ENCODE assay signal across 9 cellular contexts in genomic region chr16:53346-54236, GRCh38. TPM values are rescaled to one million over a fixed set of nuclear protein-coding genes. Genes with fewer than 3 reads are reported as not detected.
A peak's percentile ranks its signal among the peaks of the same experiment; 100 is the strongest.
DNase-seq lines count a peak whose midpoint lies in the region; ATAC-seq, FAIRE-seq and TF ChIP-seq lines count a peak whose summit lies in the region.
"Had no signal": no experiment of that assay in that cellular context is flagged by ENCODE, and none has a peak within 500 bp of the region (broad histone marks: within the 10 kb centered on the region; RNA-seq: fewer than 3 reads in every experiment).

Gene POLR3K, minus strand, starts transcription at chr16:53608. Its CDS starts 22 bp downstream, at chr16:53586.
Gene SNRNP25, plus strand, starts transcription at chr16:53828. Its CDS starts 189 bp downstream, at chr16:54017.

- H3K79me2 ChIP-seq in keratinocyte (ENCODE audit: control insufficient read depth, insufficient read depth, low read length), result peaks cover 32% of the 10 kb centered on the region

- FAIRE-seq in keratinocyte (lab: Jason Lieb, UNC), result peak; percentile 29
- FAIRE-seq: TTC549 had no signal

- DNase-seq in AG09319 (ENCODE audit: extremely low read depth, low read depth), result peak; percentile 96
- DNase-seq in NCI-H345 treated with DMSO at 0.1 percent for 48 hours (lab: John Stamatoyannopoulos, UW; ENCODE audit: unreplicated experiment), result peak; percentile 93
- peak; percentile 95 to 98 (median 97) for DNase-seq in activated CD4-positive, CD25-positive, alpha-beta regulatory T cell (lab: John Stamatoyannopoulos, UW)
- DNase-seq in central memory CD4-positive, alpha-beta T cell, result peak; percentile 96
- DNase-seq in keratinocyte (ENCODE audit: low read depth, low spot score), result peak; percentile 87
- peak; percentile 87 to 99 (median 98) for DNase-seq in stimulated activated CD4-positive, alpha-beta T cell treated with anti-CD3 and anti-CD28 coated beads, Interleukin-12 subunit alpha, Interleukin-12 subunit beta, amount 100 ng/mL, for 48 hours (ENCODE audit: low read depth in 2 of 3, low spot score in 1 of 3)

- dilution Hi-C loops in keratinocyte (cut with MboI; ENCODE audit: extremely low pct_ligation_motif_present, low sequenced_read_pairs), result no loop called here

- H3K9me3 ChIP-seq in keratinocyte (ENCODE audit: control insufficient read depth, low read depth, low read length), result no peaks in the 10 kb centered on the region

- H3K4me1 ChIP-seq in keratinocyte (ENCODE audit: control insufficient read depth, extremely low read depth, insufficient read depth, low read length), result peaks cover 7% of the 10 kb centered on the region

- H2AFZ ChIP-seq in keratinocyte (ENCODE audit: control insufficient read depth, low read length), result peak within 1 kb of the TSS; percentile 95

- H3K4me3 ChIP-seq in keratinocyte (ENCODE audit: control insufficient read depth in 2 of 3, extremely low read depth in 1 of 3, insufficient read depth in 2 of 3, low read depth in 1 of 3, low read length in 3 of 3), result peak within 1 kb of the TSS; percentile 87 to 91 (median 91)

- TF ChIP-seq CTCF in AG09319 (IDR thresholded peaks at IDR 0.05; ENCODE audit: low read depth, low read length) (no peak), keratinocyte (optimal IDR thresholded peaks at IDR 0.05 in 1 of 3, IDR thresholded peaks at IDR 0.05 in 1 of 3, conservative IDR thresholded peaks at IDR 0.05 in 1 of 3; ENCODE audit: extremely low read depth in 1 of 3, insufficient read depth in 2 of 3, low read length in 3 of 3) (no peak)

- no peaks in the 10 kb centered on the region for H3K27me3 ChIP-seq in keratinocyte (ENCODE audit: control insufficient read depth, extremely low read depth, insufficient read depth, low read length)

- peak within 1 kb of the TSS; percentile 56 for H3K27ac ChIP-seq in keratinocyte (ENCODE audit: control insufficient read depth, insufficient read depth, low read length)

- peaks cover 19 to 30% of the 10 kb centered on the region in 2 experiments for H3K36me3 ChIP-seq in keratinocyte (ENCODE audit: control insufficient read depth in 2 of 2, extremely low read depth in 1 of 2, insufficient read depth in 2 of 2, low read length in 2 of 2)

- H4K20me1 ChIP-seq in keratinocyte (ENCODE audit: control insufficient read depth, extremely low read depth, insufficient read depth, low read length), result no peaks in the 10 kb centered on the region

- H3K4me2 ChIP-seq in keratinocyte (ENCODE audit: control insufficient read depth, extremely low read depth, insufficient read depth, low read depth, low read length), result peak within 1 kb of the TSS; percentile 85

- ATAC-seq in GM19025 (IDR thresholded peaks at IDR 0.05; ENCODE audit: low read depth, unreplicated experiment) (peak; percentile 91), HG03280 (IDR thresholded peaks at IDR 0.05; ENCODE audit: unreplicated experiment) (peak; percentile 96)

- H3K9ac ChIP-seq in keratinocyte (ENCODE audit: control insufficient read depth, extremely low read depth, insufficient read depth, low read length), result peak within 1 kb of the TSS; percentile 77

- H3K9me1 ChIP-seq in keratinocyte (ENCODE audit: control insufficient read depth, extremely low read depth, insufficient read depth, low read length), result no peaks in the 10 kb centered on the region

RNA-seq across cellular contexts. Expression of gene POLR3K, which starts in this region (rescaled TPM):
- polyA plus RNA-seq in keratinocyte, result 16.3 to 28.8 TPM (median 23.2 TPM) in 3 replicates
- 1.5 TPM for polyA plus RNA-seq in keratinocyte (2011; ENCODE audit: low read depth)
- 22.7 and 27.7 TPM in 2 replicates for polyA plus RNA-seq in keratinocyte (2011; cell fraction: cytosol; rRNA removed)
- polyA plus RNA-seq in keratinocyte (2011; cell fraction: nucleus; rRNA removed), result 11.8 and 12.9 TPM in 2 replicates
- polyA plus RNA-seq in keratinocyte (2012; ENCODE audit: low replicate concordance), result 12.7 and 19.5 TPM in 2 replicates
- polyA minus RNA-seq in keratinocyte, result 5.7 to 15.2 TPM (median 13.7 TPM) in 3 replicates
- polyA minus RNA-seq in keratinocyte (2011; cell fraction: cytosol; rRNA and poly(A)+ RNA removed), result 13.8 TPM
- polyA minus RNA-seq in keratinocyte (2011; cell fraction: nucleus; rRNA and poly(A)+ RNA removed), result 2.0 and 4.1 TPM in 2 replicates

RNA-seq across cellular contexts. Expression of gene SNRNP25, which starts in this region (rescaled TPM):
- polyA plus RNA-seq in keratinocyte, result 29.2 to 45.9 TPM (median 44.7 TPM) in 3 replicates
- polyA plus RNA-seq in keratinocyte (2011; ENCODE audit: low read depth), result 12.3 TPM
- polyA plus RNA-seq in keratinocyte (2011; cell fraction: cytosol; rRNA removed), result 29.2 and 35.0 TPM in 2 replicates
- polyA plus RNA-seq in keratinocyte (2011; cell fraction: nucleus; rRNA removed), result 15.3 and 15.7 TPM in 2 replicates
- polyA plus RNA-seq in keratinocyte (2012; ENCODE audit: low replicate concordance), result 12.6 and 42.6 TPM in 2 replicates
- 11.7 to 19.2 TPM (median 14.8 TPM) in 3 replicates for polyA minus RNA-seq in keratinocyte
- polyA minus RNA-seq in keratinocyte (2011; cell fraction: cytosol; rRNA and poly(A)+ RNA removed), result 11.3 TPM
- polyA minus RNA-seq in keratinocyte (2011; cell fraction: nucleus; rRNA and poly(A)+ RNA removed), result 2.3 and 3.6 TPM in 2 replicates

Comparison
In these comparisons a context has a peak if more than half of its experiments do, and no peak if none do; other contexts are left out.
1. Peak in every context shown above with its lines: DNase-seq, ATAC-seq, H3K4me3 ChIP-seq and H3K27ac ChIP-seq.